ENCODE assay signal across 13 cellular contexts in genomic region chr11:47136921-47137320, GRCh38. TPM values are rescaled to one million over a fixed set of nuclear protein-coding genes. Genes with fewer than 3 reads are reported as not detected.
A peak's percentile ranks its signal among the peaks of the same experiment; 100 is the strongest.
DNase-seq lines count a peak whose midpoint lies in the region; ATAC-seq and TF ChIP-seq lines count a peak whose summit lies in the region.
"Had no signal": no experiment of that assay in that cellular context is flagged by ENCODE, and none has a peak within 500 bp of the region (broad histone marks: within the 10 kb centered on the region; RNA-seq: fewer than 3 reads in every experiment).

No MANE protein-coding gene starts in this region.

- H3K27ac Mint-ChIP-seq in nephron progenitor cell = peak overlapping the region; percentile 19

- no peak overlapping the region for H3K9ac ChIP-seq in Karpas-422 (ENCODE audit: low read length)
- H3K9ac ChIP-seq: GM23248 had no signal

- no peak overlapping the region for H2AFZ ChIP-seq in Karpas-422 (ENCODE audit: low read length)
- H2AFZ ChIP-seq: GM23248 had no signal

- ATAC-seq in activated T-cell treated with anti-CD3 and anti-CD28 coated beads, Interleukin-2, amount 50 U/mL, for 4 hours = no peak

- H3K9me3 ChIP-seq in Karpas-422 (ENCODE audit: low read length) = no peaks in the 10 kb centered on the region

- peaks cover 31% of the 10 kb centered on the region for H3K36me3 Mint-ChIP-seq in nephron progenitor cell (ENCODE audit: low read depth)
- peaks cover 15% of the 10 kb centered on the region for H3K36me3 Mint-ChIP-seq in activated T-cell treated with anti-CD3 and anti-CD28 coated beads, Interleukin-2, amount 50 U/mL, for 4 hours (ENCODE audit: insufficient read depth)

- H3K9me2 ChIP-seq in Karpas-422 (replicated peaks; ENCODE audit: insufficient read depth, low read length) = no peaks in the 10 kb centered on the region

- peaks cover 16% of the 10 kb centered on the region for H3K4me1 Mint-ChIP-seq in nephron progenitor cell
- H3K4me1 Mint-ChIP-seq in activated T-cell treated with anti-CD3 and anti-CD28 coated beads, Interleukin-2, amount 50 U/mL, for 4 hours (ENCODE audit: low read depth) = no peaks in the 10 kb centered on the region
- H3K4me1 Mint-ChIP-seq: CD4-positive, alpha-beta memory T cell had no signal

- peak overlapping the region; percentile 36; the same call in 1 of the 2 replicates for H3K27ac ChIP-seq in Karpas-422 (ENCODE audit: low read length)
- H3K27ac ChIP-seq: GM23248 had no signal

- no peak overlapping the region for H3K4me2 ChIP-seq in Karpas-422 (ENCODE audit: low read depth, low read length, poor library complexity, severe bottlenecking)

- DNase-seq in Karpas-422 = no peak
- DNase-seq in cerebellum (ENCODE audit: low spot score) = peak; percentile 44
- DNase-seq in nephron progenitor cell = no peak
- DNase-seq in nucleus accumbens (lab: John Stamatoyannopoulos, UW) = no peak
- DNase-seq in NCI-H146 treated with DMSO at 0.1 percent for 48 hours (lab: John Stamatoyannopoulos, UW; ENCODE audit: unreplicated experiment) = no peak
- DNase-seq in activated T-cell treated with anti-CD3 and anti-CD28 coated beads, Interleukin-2, amount 50 U/mL, for 4 hours = no peak
- DNase-seq: Calu3; CD4-positive, alpha-beta memory T cell; COR-L47; DMS53; GM23248; H7; HCEC 1CT had no signal

- no peak overlapping the region for H3K4me3 ChIP-seq in Karpas-422 (ENCODE audit: low read length)
- H3K4me3 ChIP-seq: GM23248 had no signal

- no peaks in the 10 kb centered on the region for H3K27me3 Mint-ChIP-seq in nephron progenitor cell (ENCODE audit: low read depth, poor library complexity)
- no peaks in the 10 kb centered on the region for H3K27me3 Mint-ChIP-seq in activated T-cell treated with anti-CD3 and anti-CD28 coated beads, Interleukin-2, amount 50 U/mL, for 4 hours (ENCODE audit: low read depth)
- H3K27me3 Mint-ChIP-seq: CD4-positive, alpha-beta memory T cell had no signal

- no peak for TF ChIP-seq CTCF in nephron progenitor cell (IDR thresholded peaks at IDR 0.05)

- H3K4me1 ChIP-seq in Karpas-422 (ENCODE audit: low read length) = peaks cover 28% of the 10 kb centered on the region

- H3K79me2 ChIP-seq in Karpas-422 (ENCODE audit: low read length) = no peaks in the 10 kb centered on the region

- no peaks in the 10 kb centered on the region for H3K36me3 ChIP-seq in Karpas-422 (ENCODE audit: insufficient read depth, low read length)

- no peak overlapping the region for H3K4me3 Mint-ChIP-seq in nephron progenitor cell
- no peak overlapping the region for H3K4me3 Mint-ChIP-seq in activated T-cell treated with anti-CD3 and anti-CD28 coated beads, Interleukin-2, amount 50 U/mL, for 4 hours
- H3K4me3 Mint-ChIP-seq: CD4-positive, alpha-beta memory T cell had no signal

- no peaks in the 10 kb centered on the region for H3K27me3 ChIP-seq in Karpas-422 (ENCODE audit: low read length)

- H4K20me1 ChIP-seq in Karpas-422 (ENCODE audit: insufficient read depth, low read depth, low read length) = no peaks in the 10 kb centered on the region

- no peaks in the 10 kb centered on the region for H3K9me3 Mint-ChIP-seq in nephron progenitor cell
- no peaks in the 10 kb centered on the region for H3K9me3 Mint-ChIP-seq in activated T-cell treated with anti-CD3 and anti-CD28 coated beads, Interleukin-2, amount 50 U/mL, for 4 hours
- H3K9me3 Mint-ChIP-seq: CD4-positive, alpha-beta memory T cell had no signal

RNA-seq across cellular contexts. Expression of gene ARFGAP2, which starts 39.8 kb away (rescaled TPM):
- total RNA-seq in Karpas-422 (2014; rRNA removed; shearing (Covaris generic); ENCODE audit: low replicate concordance) = 68.6 and 139 TPM in 2 replicates
- total RNA-seq in cerebellum = 93.0 TPM
- 100 to 1,000 TPM in 2 of 3 donors, 10 to 100 TPM in 1; 98.5 to 110 (median 104) TPM for total RNA-seq in activated T-cell treated with anti-CD3 and anti-CD28 coated beads, Interleukin-2, amount 50 U/mL, for 4 hours

RNA-seq across cellular contexts. Expression of gene PACSIN3, which starts 49.3 kb away (rescaled TPM):
- 1.1 and 5.9 TPM in 2 replicates for total RNA-seq in Karpas-422 (2014; rRNA removed; shearing (Covaris generic); ENCODE audit: low replicate concordance)
- total RNA-seq in cerebellum = 2.5 TPM
- 10 to 100 TPM in 1 of 3 donors, 1 to 10 TPM in 2; 5.3 to 15.2 (median 5.8) TPM for total RNA-seq in activated T-cell treated with anti-CD3 and anti-CD28 coated beads, Interleukin-2, amount 50 U/mL, for 4 hours
